ENCODE assay signal across 8 cellular contexts in the genomic region with DNA sequence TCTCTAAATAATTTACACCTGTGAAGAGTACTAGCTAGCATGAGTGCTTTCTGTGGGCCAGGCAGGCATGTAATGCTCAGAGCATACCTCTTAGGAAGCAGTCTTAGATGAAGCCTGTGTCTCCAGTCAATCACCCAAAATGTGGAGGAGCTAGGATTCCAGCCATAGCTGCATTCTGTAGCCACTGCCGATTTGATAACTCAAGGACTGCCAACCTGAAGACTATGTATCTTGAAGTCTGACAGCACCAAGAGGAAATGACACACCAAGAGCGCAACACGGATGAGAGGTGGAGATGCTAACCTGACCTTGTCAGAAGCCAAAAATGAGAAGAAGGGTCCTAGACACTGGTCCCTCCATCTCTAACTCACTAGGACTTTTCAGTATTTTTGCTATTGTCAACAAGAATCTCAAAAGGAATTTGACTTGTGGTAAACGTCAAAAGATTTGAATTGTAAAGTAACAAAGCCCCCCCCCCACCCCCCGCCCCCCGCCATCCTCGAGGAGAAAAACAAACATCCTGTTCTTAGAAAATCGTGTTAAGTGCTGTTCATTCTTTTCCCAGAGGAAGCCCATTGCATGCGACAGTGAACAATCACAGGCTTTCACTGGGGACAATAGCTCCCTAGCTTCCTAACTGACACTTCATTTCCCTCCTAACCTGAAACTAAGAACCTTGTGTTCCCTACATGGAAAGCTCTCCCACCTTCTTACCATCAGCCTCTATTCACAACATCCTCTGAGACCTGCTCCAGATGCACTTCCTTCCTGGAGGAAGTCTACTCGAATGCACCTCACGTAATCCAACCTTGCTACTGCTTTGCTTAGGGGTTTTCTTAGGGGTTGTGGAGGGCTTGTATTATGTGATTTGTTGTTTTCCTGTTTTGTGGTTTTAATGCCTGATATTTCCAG. TPM values are rescaled to one million over a fixed set of nuclear protein-coding genes. Genes with fewer than 3 reads are reported as not detected.
DNase-seq lines count a peak whose midpoint lies in the region; ATAC-seq, FAIRE-seq and TF ChIP-seq lines count a peak whose summit lies in the region.

No MANE protein-coding gene starts in this region.

- DNase-seq in CD8-positive, alpha-beta memory T cell, result peak in 2 of 5 donors; percentile 20 to 28
- peak; percentile 24 for DNase-seq in NAMALWA (ENCODE audit: low spot score)
- no peak for DNase-seq in MCF 10A (ENCODE audit: unreplicated experiment)
- no peak for DNase-seq in natural killer cell
- DNase-seq in ureter (ENCODE audit: low spot score), result no peak
- DNase-seq in mucosa of descending colon, result no peak
- DNase-seq in activated gamma-delta T cell (lab: John Stamatoyannopoulos, UW), result no peak
- DNase-seq in D721Med (ENCODE audit: insufficient read length, low spot score), result no peak

- H3K9me3 Mint-ChIP-seq in CD8-positive, alpha-beta memory T cell, result no peaks in the 10 kb centered on the region
- H3K9me3 Mint-ChIP-seq in MCF 10A (ENCODE audit: unreplicated experiment) (no peaks in the 10 kb centered on the region), natural killer cell (no peaks in the 10 kb centered on the region)

- no peaks in the 10 kb centered on the region for H3K9me3 ChIP-seq in CD8-positive, alpha-beta memory T cell (ENCODE audit: low read length)
- H3K9me3 ChIP-seq in mucosa of descending colon, result no peaks in the 10 kb centered on the region

- peaks cover 67% of the 10 kb centered on the region for H3K4me1 ChIP-seq in CD8-positive, alpha-beta memory T cell (ENCODE audit: insufficient read depth, low read length)
- H3K4me1 ChIP-seq in mucosa of descending colon (ENCODE audit: low read depth), result peaks cover 19% of the 10 kb centered on the region

- H3K4me1 Mint-ChIP-seq in CD8-positive, alpha-beta memory T cell, result peaks cover 93 to 99% (median 99%) of the 10 kb centered on the region in 3 donors
- H3K4me1 Mint-ChIP-seq in MCF 10A (ENCODE audit: insufficient read depth, unreplicated experiment) (peaks cover 79% of the 10 kb centered on the region), natural killer cell (peaks cover 96 to 99% of the 10 kb centered on the region in 2 donors)

- ATAC-seq in natural killer cell (peak; percentile 45 to 76 (median 64)), mucosa of descending colon (no peak)

- FAIRE-seq in D721Med (lab: Jason Lieb, UNC), result no peak

- H3K36me3 ChIP-seq in CD8-positive, alpha-beta memory T cell (ENCODE audit: insufficient read depth, low read length), result no peaks in the 10 kb centered on the region
- no peaks in the 10 kb centered on the region for H3K36me3 ChIP-seq in mucosa of descending colon (ENCODE audit: low read depth)

- H3K27ac ChIP-seq in CD8-positive, alpha-beta memory T cell (ENCODE audit: low read depth, low read length), result no peak overlapping the region

- BruUV-seq in MCF 10A (replicated peaks; lab: Mats Ljungman, UMichigan), result no TSS peak

- H3K27ac Mint-ChIP-seq in CD8-positive, alpha-beta memory T cell, result peak overlapping the region; percentile 80 to 99 (median 94)
- peak overlapping the region; percentile 97 for H3K27ac Mint-ChIP-seq in MCF 10A (ENCODE audit: low read depth, unreplicated experiment)
- H3K27ac Mint-ChIP-seq in natural killer cell, result peak overlapping the region; percentile 91 to 96

- H3K4me3 Mint-ChIP-seq in CD8-positive, alpha-beta memory T cell, result peak overlapping the region; percentile 17 to 75 (median 57)
- H3K4me3 Mint-ChIP-seq in MCF 10A (ENCODE audit: unreplicated experiment) (no peak overlapping the region), natural killer cell (peak overlapping the region; percentile 74)

- TF ChIP-seq CTCF in MCF 10A (IDR thresholded peaks at IDR 0.05; ENCODE audit: unreplicated experiment), result no peak
- no peak for TF ChIP-seq CTCF in natural killer cell (IDR thresholded peaks at IDR 0.05)
- no peak for TF ChIP-seq CTCF in mucosa of descending colon (IDR thresholded peaks at IDR 0.05)
- TF ChIP-seq CTCF in D721Med (IDR thresholded peaks at IDR 0.05; ENCODE audit: insufficient read depth, missing control alignments), result no peak

- intact Hi-C loops in MCF 10A (cut with micrococcal nuclease) (no loop called here), natural killer cell (cut with micrococcal nuclease) (loop anchor here (2.0 to 5.0 kb wide), 2 partner anchors 14 to 34 kb away; partner anchors contain the start of gene CDC42EP3), mucosa of descending colon (cut with DNase I, micrococcal nuclease) (no loop called here)

- H3K4me3 ChIP-seq in CD8-positive, alpha-beta memory T cell (ENCODE audit: low read length), result no peak overlapping the region
- H3K4me3 ChIP-seq in mucosa of descending colon, result no peak overlapping the region

- H3K27me3 ChIP-seq in CD8-positive, alpha-beta memory T cell (ENCODE audit: insufficient read depth, low read length, poor library complexity, severe bottlenecking), result no peaks in the 10 kb centered on the region

- POLR2A ChIA-PET in CD8-positive, alpha-beta memory T cell (lab: Charles Lee), result interaction anchor here (0.7 to 1.3 kb wide), 3 partner anchors 10 to 13 kb away, joined by 3 read pairs; no protein-coding TSS in a partner anchor
- POLR2A ChIA-PET in MCF 10A (lab: Yijun Ruan, JAX), result interaction anchor here (0.7 to 6.2 kb wide), 6 partner anchors 8 to 67 kb away, joined by 3 to 90 read pairs (median 4); partner anchors contain the start of gene CDC42EP3

- CTCF ChIA-PET in CD8-positive, alpha-beta memory T cell (lab: Charles Lee), result interaction anchor here (0.7 to 1.8 kb wide), 8 partner anchors 8 to 242 kb away, joined by 3 to 6 read pairs (median 4); no protein-coding TSS in a partner anchor
- CTCF ChIA-PET in MCF 10A (lab: Yijun Ruan, JAX), result interaction anchor here (1.2 to 2.3 kb wide), 3 partner anchors 14 to 242 kb away, joined by 3 to 12 read pairs (median 4); partner anchors contain the start of gene CDC42EP3

- no peaks in the 10 kb centered on the region for H3K27me3 Mint-ChIP-seq in CD8-positive, alpha-beta memory T cell
- H3K27me3 Mint-ChIP-seq in MCF 10A (ENCODE audit: insufficient read depth, unreplicated experiment), result no peaks in the 10 kb centered on the region
- no peaks in the 10 kb centered on the region for H3K27me3 Mint-ChIP-seq in natural killer cell (ENCODE audit: low read depth in 2 of 2)

- peaks cover 0 to 64% (median 21%) of the 10 kb centered on the region in 3 donors for H3K36me3 Mint-ChIP-seq in CD8-positive, alpha-beta memory T cell
- peaks cover 8% of the 10 kb centered on the region for H3K36me3 Mint-ChIP-seq in MCF 10A (ENCODE audit: insufficient read depth, unreplicated experiment)
- H3K36me3 Mint-ChIP-seq in natural killer cell, result no peaks in the 10 kb centered on the region

RNA-seq across cellular contexts. Expression of gene CDC42EP3, which starts 14.7 kb away (rescaled TPM):
- total RNA-seq in CD8-positive, alpha-beta memory T cell, result 10 to 100 TPM; 37.1 to 39.1 TPM
- polyA plus RNA-seq in CD8-positive, alpha-beta memory T cell, result 141 TPM
- total RNA-seq in MCF 10A (2022) (55.4 and 61.3 TPM in 2 replicates), natural killer cell (100 to 1,000 TPM in 1 of 3 donors, 10 to 100 TPM in 2; 73.9 to 105 (median 84.6) TPM), ureter (95.3 TPM), mucosa of descending colon (10 to 100 TPM; 27.9 to 67.0 (median 30.1) TPM)
